1 cellular context compared by ENCODE assay signal in the genomic region with DNA sequence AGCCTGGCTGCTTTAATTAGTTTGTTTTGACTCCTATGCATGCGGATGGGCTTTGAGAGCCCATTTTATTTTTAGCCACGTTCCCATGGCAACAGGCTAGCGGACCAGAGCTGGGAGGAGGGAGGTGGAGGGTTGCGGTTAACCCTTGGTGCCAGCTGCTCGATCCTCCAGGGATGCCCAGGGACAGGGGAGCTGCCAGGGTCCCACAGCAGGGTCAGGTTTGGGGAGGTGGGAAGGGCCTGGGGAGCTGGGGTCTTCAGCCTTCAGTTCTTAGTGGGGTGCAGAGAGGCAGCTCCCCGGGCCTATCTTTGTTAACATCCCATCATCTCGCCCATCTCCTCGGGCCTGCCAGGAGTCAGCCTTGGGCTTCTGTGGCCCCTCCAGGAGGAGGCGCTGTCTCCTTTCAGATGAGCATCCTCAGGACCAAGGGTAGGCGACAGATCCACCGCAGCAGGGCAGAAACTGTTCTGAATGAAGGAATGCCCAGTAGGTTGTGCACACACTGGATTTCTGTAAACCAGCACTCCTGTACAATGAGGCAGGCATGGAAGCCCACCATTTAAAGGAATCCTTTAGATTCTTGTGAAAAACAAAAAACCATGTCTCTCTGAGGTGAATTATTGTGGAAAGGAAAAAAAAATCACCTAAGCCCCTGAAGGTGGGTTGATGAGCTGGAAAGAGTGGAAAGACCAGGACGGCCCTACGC.
TF ChIP-seq lines count a peak whose summit lies in the region.

No MANE protein-coding gene starts in this region.

TF ChIP-seq in HepG2, 621 proteins besides CTCF, POLR2A, EP300 and RAD21 (continued from another document and continues in another):
- TF ChIP-seq, protein P1, sequence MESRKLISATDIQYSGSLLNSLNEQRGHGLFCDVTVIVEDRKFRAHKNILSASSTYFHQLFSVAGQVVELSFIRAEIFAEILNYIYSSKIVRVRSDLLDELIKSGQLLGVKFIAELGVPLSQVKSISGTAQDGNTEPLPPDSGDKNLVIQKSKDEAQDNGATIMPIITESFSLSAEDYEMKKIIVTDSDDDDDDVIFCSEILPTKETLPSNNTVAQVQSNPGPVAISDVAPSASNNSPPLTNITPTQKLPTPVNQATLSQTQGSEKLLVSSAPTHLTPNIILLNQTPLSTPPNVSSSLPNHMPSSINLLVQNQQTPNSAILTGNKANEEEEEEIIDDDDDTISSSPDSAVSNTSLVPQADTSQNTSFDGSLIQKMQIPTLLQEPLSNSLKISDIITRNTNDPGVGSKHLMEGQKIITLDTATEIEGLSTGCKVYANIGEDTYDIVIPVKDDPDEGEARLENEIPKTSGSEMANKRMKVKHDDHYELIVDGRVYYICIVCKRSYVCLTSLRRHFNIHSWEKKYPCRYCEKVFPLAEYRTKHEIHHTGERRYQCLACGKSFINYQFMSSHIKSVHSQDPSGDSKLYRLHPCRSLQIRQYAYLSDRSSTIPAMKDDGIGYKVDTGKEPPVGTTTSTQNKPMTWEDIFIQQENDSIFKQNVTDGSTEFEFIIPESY (CRISPR knock-in tag; IDR thresholded peaks at IDR 0.05), result peak; percentile 24; the same call in 1 of the 2 replicates
- TF ChIP-seq SALL1 (CRISPR knock-in tag; IDR thresholded peaks at IDR 0.05) (peak; percentile 72), TEAD2 (CRISPR knock-in tag; IDR thresholded peaks at IDR 0.05) (no peak), ZNF468 (CRISPR knock-in tag; IDR thresholded peaks at IDR 0.05) (no peak), HCFC1 (IDR thresholded peaks at IDR 0.05; ENCODE audit: low read depth, low read length) (no peak), ZNF607 (CRISPR knock-in tag; IDR thresholded peaks at IDR 0.05; ENCODE audit: borderline replicate concordance) (no peak), PHF8 (CRISPR knock-in tag; IDR thresholded peaks at IDR 0.05) (no peak), REPIN1 (CRISPR knock-in tag; IDR thresholded peaks at IDR 0.05; ENCODE audit: borderline replicate concordance, low read depth) (no peak), ZSCAN22 (CRISPR knock-in tag; IDR thresholded peaks at IDR 0.05) (no peak), KLF15 (CRISPR knock-in tag; IDR thresholded peaks at IDR 0.05; ENCODE audit: borderline replicate concordance) (no peak), ZNF326 (CRISPR knock-in tag; IDR thresholded peaks at IDR 0.05; ENCODE audit: borderline replicate concordance) (no peak), REXO4 (CRISPR knock-in tag; IDR thresholded peaks at IDR 0.05; ENCODE audit: borderline replicate concordance) (no peak), MAFK (conservative IDR thresholded peaks at IDR 0.05 in 1 of 2, IDR thresholded peaks at IDR 0.05 in 1 of 2; ENCODE audit: low read length in 2 of 2) (no peak), EHMT2 (IDR thresholded peaks at IDR 0.05; ENCODE audit: borderline replicate concordance, low read depth, low read length) (no peak), CBX1 (IDR thresholded peaks at IDR 0.05; ENCODE audit: low read depth) (no peak), NPAS2 (CRISPR knock-in tag; IDR thresholded peaks at IDR 0.05; ENCODE audit: borderline replicate concordance) (no peak), ZNF672 (CRISPR knock-in tag; IDR thresholded peaks at IDR 0.05) (no peak), STAG1 (CRISPR knock-in tag; IDR thresholded peaks at IDR 0.05) (peak; percentile 98), U2AF1 (optimal IDR thresholded peaks at IDR 0.05; ENCODE audit: low read depth, low read length) (no peak), SOX6 (IDR thresholded peaks at IDR 0.05) (no peak), SOX6 (CRISPR knock-in tag; IDR thresholded peaks at IDR 0.05) (no peak), ONECUT2 (CRISPR knock-in tag; IDR thresholded peaks at IDR 0.05) (no peak), RCOR2 (CRISPR knock-in tag; IDR thresholded peaks at IDR 0.05) (no peak), ZFP90 (CRISPR knock-in tag; IDR thresholded peaks at IDR 0.05; ENCODE audit: borderline replicate concordance) (no peak), KDM1A (CRISPR knock-in tag; IDR thresholded peaks at IDR 0.05) (no peak), RFX5 (IDR thresholded peaks at IDR 0.05; ENCODE audit: low read depth, low read length) (no peak), NFKBIZ (CRISPR knock-in tag; IDR thresholded peaks at IDR 0.05) (no peak), ZNF841 (CRISPR knock-in tag; IDR thresholded peaks at IDR 0.05; ENCODE audit: borderline replicate concordance) (no peak), TMF1 (CRISPR knock-in tag; IDR thresholded peaks at IDR 0.05; ENCODE audit: low read depth) (no peak), ZNF616 (CRISPR knock-in tag; IDR thresholded peaks at IDR 0.05; ENCODE audit: low read depth) (no peak), TRIM24 (CRISPR knock-in tag; IDR thresholded peaks at IDR 0.05) (no peak), LCORL (IDR thresholded peaks at IDR 0.05) (no peak), LCORL (CRISPR knock-in tag; IDR thresholded peaks at IDR 0.05) (0 out of 2 replicates have a peak, but pooled peaks have one; percentile 30), ZNF44 (CRISPR knock-in tag; IDR thresholded peaks at IDR 0.05) (no peak), AGO1 (IDR thresholded peaks at IDR 0.05; ENCODE audit: low read depth, low read length, poor library complexity, severe bottlenecking) (no peak), CHCHD3 (CRISPR knock-in tag; IDR thresholded peaks at IDR 0.05) (no peak), HNRNPLL (IDR thresholded peaks at IDR 0.05; ENCODE audit: low read depth, low read length, poor library complexity, severe bottlenecking) (no peak), KLF9 (CRISPR knock-in tag; IDR thresholded peaks at IDR 0.05; ENCODE audit: low read depth) (no peak), NFYC (CRISPR knock-in tag; IDR thresholded peaks at IDR 0.05) (no peak), ZNF879 (CRISPR knock-in tag; IDR thresholded peaks at IDR 0.05) (no peak), ZNF678 (CRISPR knock-in tag; IDR thresholded peaks at IDR 0.05) (no peak)
- TF ChIP-seq, protein P2, sequence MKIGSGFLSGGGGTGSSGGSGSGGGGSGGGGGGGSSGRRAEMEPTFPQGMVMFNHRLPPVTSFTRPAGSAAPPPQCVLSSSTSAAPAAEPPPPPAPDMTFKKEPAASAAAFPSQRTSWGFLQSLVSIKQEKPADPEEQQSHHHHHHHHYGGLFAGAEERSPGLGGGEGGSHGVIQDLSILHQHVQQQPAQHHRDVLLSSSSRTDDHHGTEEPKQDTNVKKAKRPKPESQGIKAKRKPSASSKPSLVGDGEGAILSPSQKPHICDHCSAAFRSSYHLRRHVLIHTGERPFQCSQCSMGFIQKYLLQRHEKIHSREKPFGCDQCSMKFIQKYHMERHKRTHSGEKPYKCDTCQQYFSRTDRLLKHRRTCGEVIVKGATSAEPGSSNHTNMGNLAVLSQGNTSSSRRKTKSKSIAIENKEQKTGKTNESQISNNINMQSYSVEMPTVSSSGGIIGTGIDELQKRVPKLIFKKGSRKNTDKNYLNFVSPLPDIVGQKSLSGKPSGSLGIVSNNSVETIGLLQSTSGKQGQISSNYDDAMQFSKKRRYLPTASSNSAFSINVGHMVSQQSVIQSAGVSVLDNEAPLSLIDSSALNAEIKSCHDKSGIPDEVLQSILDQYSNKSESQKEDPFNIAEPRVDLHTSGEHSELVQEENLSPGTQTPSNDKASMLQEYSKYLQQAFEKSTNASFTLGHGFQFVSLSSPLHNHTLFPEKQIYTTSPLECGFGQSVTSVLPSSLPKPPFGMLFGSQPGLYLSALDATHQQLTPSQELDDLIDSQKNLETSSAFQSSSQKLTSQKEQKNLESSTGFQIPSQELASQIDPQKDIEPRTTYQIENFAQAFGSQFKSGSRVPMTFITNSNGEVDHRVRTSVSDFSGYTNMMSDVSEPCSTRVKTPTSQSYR (CRISPR knock-in tag; IDR thresholded peaks at IDR 0.05; ENCODE audit: borderline replicate concordance), result no peak
- TF ChIP-seq, protein P3, sequence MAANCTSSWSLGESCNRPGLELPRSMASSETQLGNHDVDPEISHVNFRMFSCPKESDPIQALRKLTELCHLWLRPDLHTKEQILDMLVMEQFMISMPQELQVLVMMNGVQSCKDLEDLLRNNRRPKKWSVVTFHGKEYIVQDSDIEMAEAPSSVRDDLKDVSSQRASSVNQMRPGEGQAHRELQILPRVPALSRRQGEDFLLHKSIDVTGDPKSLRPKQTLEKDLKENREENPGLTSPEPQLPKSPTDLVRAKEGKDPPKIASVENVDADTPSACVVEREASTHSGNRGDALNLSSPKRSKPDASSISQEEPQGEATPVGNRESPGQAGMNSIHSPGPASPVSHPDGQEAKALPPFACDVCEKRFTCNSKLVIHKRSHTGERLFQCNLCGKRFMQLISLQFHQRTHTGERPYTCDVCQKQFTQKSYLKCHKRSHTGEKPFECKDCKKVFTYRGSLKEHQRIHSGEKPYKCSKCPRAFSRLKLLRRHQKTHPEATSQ (CRISPR knock-in tag; IDR thresholded peaks at IDR 0.05; ENCODE audit: borderline replicate concordance), result no peak
- TF ChIP-seq, protein P4, sequence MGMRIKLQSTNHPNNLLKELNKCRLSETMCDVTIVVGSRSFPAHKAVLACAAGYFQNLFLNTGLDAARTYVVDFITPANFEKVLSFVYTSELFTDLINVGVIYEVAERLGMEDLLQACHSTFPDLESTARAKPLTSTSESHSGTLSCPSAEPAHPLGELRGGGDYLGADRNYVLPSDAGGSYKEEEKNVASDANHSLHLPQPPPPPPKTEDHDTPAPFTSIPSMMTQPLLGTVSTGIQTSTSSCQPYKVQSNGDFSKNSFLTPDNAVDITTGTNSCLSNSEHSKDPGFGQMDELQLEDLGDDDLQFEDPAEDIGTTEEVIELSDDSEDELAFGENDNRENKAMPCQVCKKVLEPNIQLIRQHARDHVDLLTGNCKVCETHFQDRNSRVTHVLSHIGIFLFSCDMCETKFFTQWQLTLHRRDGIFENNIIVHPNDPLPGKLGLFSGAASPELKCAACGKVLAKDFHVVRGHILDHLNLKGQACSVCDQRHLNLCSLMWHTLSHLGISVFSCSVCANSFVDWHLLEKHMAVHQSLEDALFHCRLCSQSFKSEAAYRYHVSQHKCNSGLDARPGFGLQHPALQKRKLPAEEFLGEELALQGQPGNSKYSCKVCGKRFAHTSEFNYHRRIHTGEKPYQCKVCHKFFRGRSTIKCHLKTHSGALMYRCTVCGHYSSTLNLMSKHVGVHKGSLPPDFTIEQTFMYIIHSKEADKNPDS (CRISPR knock-in tag; IDR thresholded peaks at IDR 0.05), result no peak
- TF ChIP-seq, protein P5, sequence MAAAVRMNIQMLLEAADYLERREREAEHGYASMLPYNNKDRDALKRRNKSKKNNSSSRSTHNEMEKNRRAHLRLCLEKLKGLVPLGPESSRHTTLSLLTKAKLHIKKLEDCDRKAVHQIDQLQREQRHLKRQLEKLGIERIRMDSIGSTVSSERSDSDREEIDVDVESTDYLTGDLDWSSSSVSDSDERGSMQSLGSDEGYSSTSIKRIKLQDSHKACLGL (CRISPR knock-in tag; IDR thresholded peaks at IDR 0.05), result no peak
- TF ChIP-seq, protein P6, sequence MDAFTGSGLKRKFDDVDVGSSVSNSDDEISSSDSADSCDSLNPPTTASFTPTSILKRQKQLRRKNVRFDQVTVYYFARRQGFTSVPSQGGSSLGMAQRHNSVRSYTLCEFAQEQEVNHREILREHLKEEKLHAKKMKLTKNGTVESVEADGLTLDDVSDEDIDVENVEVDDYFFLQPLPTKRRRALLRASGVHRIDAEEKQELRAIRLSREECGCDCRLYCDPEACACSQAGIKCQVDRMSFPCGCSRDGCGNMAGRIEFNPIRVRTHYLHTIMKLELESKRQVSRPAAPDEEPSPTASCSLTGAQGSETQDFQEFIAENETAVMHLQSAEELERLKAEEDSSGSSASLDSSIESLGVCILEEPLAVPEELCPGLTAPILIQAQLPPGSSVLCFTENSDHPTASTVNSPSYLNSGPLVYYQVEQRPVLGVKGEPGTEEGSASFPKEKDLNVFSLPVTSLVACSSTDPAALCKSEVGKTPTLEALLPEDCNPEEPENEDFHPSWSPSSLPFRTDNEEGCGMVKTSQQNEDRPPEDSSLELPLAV (CRISPR knock-in tag; conservative IDR thresholded peaks at IDR 0.05; ENCODE audit: low read depth), result no peak
- TF ChIP-seq, protein P7, sequence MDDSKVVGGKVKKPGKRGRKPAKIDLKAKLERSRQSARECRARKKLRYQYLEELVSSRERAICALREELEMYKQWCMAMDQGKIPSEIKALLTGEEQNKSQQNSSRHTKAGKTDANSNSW (CRISPR knock-in tag; IDR thresholded peaks at IDR 0.05; ENCODE audit: borderline replicate concordance), result no peak
- TF ChIP-seq, protein P8, sequence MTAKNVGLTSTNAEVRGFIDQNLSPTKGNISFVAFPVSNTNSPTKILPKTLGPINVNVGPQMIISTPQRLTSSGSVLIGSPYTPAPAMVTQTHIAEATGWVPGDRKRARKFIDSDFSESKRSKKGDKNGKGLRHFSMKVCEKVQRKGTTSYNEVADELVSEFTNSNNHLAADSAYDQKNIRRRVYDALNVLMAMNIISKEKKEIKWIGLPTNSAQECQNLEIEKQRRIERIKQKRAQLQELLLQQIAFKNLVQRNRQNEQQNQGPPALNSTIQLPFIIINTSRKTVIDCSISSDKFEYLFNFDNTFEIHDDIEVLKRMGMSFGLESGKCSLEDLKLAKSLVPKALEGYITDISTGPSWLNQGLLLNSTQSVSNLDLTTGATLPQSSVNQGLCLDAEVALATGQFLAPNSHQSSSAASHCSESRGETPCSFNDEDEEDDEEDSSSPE (CRISPR knock-in tag; IDR thresholded peaks at IDR 0.05), result no peak
- TF ChIP-seq, protein P9, sequence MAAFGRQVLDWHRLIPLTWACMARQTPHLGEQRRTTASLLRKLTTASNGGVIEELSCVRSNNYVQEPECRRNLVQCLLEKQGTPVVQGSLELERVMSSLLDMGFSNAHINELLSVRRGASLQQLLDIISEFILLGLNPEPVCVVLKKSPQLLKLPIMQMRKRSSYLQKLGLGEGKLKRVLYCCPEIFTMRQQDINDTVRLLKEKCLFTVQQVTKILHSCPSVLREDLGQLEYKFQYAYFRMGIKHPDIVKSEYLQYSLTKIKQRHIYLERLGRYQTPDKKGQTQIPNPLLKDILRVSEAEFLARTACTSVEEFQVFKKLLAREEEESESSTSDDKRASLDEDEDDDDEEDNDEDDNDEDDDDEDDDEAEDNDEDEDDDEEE (CRISPR knock-in tag; IDR thresholded peaks at IDR 0.05), result 0 out of 2 replicates have a peak, but pooled peaks have one; percentile 38
- TF ChIP-seq, protein P10, sequence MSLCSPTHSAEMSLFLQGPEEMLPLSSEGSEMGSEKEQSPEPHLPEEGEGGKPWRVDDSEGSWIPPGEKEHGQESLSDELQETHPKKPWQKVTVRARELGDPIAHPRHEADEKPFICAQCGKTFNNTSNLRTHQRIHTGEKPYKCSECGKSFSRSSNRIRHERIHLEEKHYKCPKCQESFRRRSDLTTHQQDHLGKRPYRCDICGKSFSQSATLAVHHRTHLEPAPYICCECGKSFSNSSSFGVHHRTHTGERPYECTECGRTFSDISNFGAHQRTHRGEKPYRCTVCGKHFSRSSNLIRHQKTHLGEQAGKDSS (CRISPR knock-in tag; IDR thresholded peaks at IDR 0.05; ENCODE audit: borderline replicate concordance, low read depth), result 0 out of 2 replicates have a peak, but pooled peaks have one; percentile 16
- TF ChIP-seq, protein P11, sequence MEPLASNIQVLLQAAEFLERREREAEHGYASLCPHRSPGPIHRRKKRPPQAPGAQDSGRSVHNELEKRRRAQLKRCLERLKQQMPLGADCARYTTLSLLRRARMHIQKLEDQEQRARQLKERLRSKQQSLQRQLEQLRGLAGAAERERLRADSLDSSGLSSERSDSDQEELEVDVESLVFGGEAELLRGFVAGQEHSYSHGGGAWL (CRISPR knock-in tag; IDR thresholded peaks at IDR 0.05), result no peak
- TF ChIP-seq, protein P12, sequence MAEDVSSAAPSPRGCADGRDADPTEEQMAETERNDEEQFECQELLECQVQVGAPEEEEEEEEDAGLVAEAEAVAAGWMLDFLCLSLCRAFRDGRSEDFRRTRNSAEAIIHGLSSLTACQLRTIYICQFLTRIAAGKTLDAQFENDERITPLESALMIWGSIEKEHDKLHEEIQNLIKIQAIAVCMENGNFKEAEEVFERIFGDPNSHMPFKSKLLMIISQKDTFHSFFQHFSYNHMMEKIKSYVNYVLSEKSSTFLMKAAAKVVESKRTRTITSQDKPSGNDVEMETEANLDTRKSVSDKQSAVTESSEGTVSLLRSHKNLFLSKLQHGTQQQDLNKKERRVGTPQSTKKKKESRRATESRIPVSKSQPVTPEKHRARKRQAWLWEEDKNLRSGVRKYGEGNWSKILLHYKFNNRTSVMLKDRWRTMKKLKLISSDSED (CRISPR knock-in tag; IDR thresholded peaks at IDR 0.05), result no peak
